ENCODE assay signal across 8 cellular contexts in the genomic region with DNA sequence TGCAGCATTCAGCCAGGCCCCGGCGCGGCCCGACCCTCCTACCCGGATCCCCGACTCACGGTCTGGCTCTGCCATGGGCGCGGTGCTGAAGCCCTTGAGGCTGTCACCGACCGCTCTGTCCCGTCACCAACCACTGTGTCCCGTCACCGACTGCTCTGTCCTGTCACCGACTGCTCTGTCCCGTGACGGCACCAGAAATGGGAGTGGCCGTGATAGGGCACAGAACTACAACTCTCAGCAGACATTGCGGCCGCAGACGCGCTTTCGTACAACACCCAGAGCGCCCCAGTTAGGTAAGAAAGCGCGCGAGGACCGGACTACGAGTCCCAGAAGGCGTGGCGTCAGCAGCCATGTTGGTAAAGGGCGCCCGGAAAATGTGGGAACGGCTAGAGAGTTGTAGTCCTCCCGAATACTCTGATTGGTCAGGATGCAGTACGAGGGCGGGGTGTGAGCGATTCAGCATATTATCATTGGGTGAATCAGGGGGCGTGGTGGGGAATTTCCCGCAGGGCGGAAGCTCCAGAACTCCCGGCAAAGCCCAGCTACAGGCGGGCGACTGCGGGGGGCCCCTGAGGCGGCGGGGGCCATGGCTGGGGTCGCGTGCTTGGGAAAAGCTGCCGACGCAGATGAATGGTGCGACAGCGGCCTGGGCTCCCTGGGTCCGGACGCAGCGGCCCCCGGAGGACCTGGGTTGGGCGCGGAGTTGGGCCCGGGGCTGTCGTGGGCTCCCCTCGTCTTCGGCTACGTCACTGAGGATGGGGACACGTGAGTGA.
DNase-seq lines count a peak whose midpoint lies in the region; ATAC-seq lines count a peak whose summit lies in the region.

A gene with protein sequence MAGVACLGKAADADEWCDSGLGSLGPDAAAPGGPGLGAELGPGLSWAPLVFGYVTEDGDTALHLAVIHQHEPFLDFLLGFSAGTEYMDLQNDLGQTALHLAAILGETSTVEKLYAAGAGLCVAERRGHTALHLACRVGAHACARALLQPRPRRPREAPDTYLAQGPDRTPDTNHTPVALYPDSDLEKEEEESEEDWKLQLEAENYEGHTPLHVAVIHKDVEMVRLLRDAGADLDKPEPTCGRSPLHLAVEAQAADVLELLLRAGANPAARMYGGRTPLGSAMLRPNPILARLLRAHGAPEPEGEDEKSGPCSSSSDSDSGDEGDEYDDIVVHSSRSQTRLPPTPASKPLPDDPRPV (plus strand): TSS at position 523 of the 773 bp plus-strand sequence. CDS start 64 bp downstream, at position 587.
A gene (minus strand): TSS at position 172 of the 773 bp plus-strand sequence. CDS start 97 bp downstream, at position 75.

- DNase-seq in NCI-H748 (lab: John Stamatoyannopoulos, UW; ENCODE audit: unreplicated experiment): peak; percentile 100
- DNase-seq in activated CD4-positive, alpha-beta T cell treated with anti-CD3 and anti-CD28 coated beads, Interleukin-2, amount 50 U/mL, for 1 hour: peak; percentile 99
- DNase-seq in dedifferentiated amniotic fluid mesenchymal stem cell (ENCODE audit: extremely low spot score): peak; percentile 100
- DNase-seq in left kidney (ENCODE audit: low read depth, low spot score): peak; percentile 100
- peak; percentile 98 to 99 for DNase-seq in stimulated activated CD4-positive, alpha-beta T cell treated with anti-CD3 and anti-CD28 coated beads, Interleukin-2, amount 100 ng/mL, for 24 hours

- peak within 1 kb of the TSS; percentile 88 to 99 (median 96) for H3K4me2 ChIP-seq in BLaER1 treated with 17β-estradiol and CSF1 and Interleukin-3, amounts not matched to agents 10 nM and 100 nM

- H3K9ac ChIP-seq in BLaER1 treated with 17β-estradiol and CSF1 and Interleukin-3, amounts not matched to agents 10 nM and 100 nM: peak within 1 kb of the TSS; percentile 77 to 92 (median 89)

- H3K27me3 ChIP-seq in BLaER1 treated with 17β-estradiol and CSF1 and Interleukin-3, amounts not matched to agents 10 nM and 100 nM: no peaks in the 10 kb centered on the region

- peak; percentile 90 for ATAC-seq in GM19351 (IDR thresholded peaks at IDR 0.05; ENCODE audit: unreplicated experiment)
- peak; percentile 86 for ATAC-seq in HG03521 (IDR thresholded peaks at IDR 0.05; ENCODE audit: unreplicated experiment)

- peaks cover 0 to 31% (median 9%) of the 10 kb centered on the region in 11 experiments; a peak in 9 of 22 replicates for H4K20me1 ChIP-seq in BLaER1 treated with 17β-estradiol and CSF1 and Interleukin-3, amounts not matched to agents 10 nM and 100 nM

- H3K27ac ChIP-seq in BLaER1 treated with 17β-estradiol and CSF1 and Interleukin-3, amounts not matched to agents 10 nM and 100 nM: peak within 1 kb of the TSS; percentile 72 to 93 (median 83)

- peaks cover 0 to 7% (median 5%) of the 10 kb centered on the region in 11 experiments; a peak in 10 of 22 replicates for H3K9me3 ChIP-seq in BLaER1 treated with 17β-estradiol and CSF1 and Interleukin-3, amounts not matched to agents 10 nM and 100 nM (replicated peaks in 1 of 11)

- peaks cover 52 to 63% (median 59%) of the 10 kb centered on the region in 10 experiments for H3K4me1 ChIP-seq in BLaER1 treated with 17β-estradiol and CSF1 and Interleukin-3, amounts not matched to agents 10 nM and 100 nM

- H3K36me3 ChIP-seq in BLaER1 treated with 17β-estradiol and CSF1 and Interleukin-3, amounts not matched to agents 10 nM and 100 nM: peaks cover 1 to 24% (median 14%) of the 10 kb centered on the region in 11 experiments; a peak in 19 of 22 replicates

- peak within 1 kb of the TSS; percentile 72 to 87 (median 84) for H3K4me3 ChIP-seq in BLaER1 treated with 17β-estradiol and CSF1 and Interleukin-3, amounts not matched to agents 10 nM and 100 nM

Comparison
In these comparisons a context has a peak if more than half of its experiments do, and no peak if none do; other contexts are left out.
1. Peak in every context shown above with its lines: DNase-seq, ATAC-seq, H3K4me3 ChIP-seq and H3K27ac ChIP-seq.